8 cellular contexts compared by ENCODE assay signal in genomic region chr10:21517134-21517982, GRCh38.
A peak's percentile ranks its signal among the peaks of the same experiment; 100 is the strongest.
DNase-seq lines count a peak whose midpoint lies in the region; ATAC-seq lines count a peak whose summit lies in the region.

No MANE protein-coding gene starts in this region.

- H3K9ac ChIP-seq in BLaER1 treated with 17β-estradiol and CSF1 and Interleukin-3, amounts not matched to agents 10 nM and 100 nM = peak overlapping the region in 2 of 11 experiments; percentile 11 to 27; a peak in 2 of 22 replicates

- H4K20me1 ChIP-seq in BLaER1 treated with 17β-estradiol and CSF1 and Interleukin-3, amounts not matched to agents 10 nM and 100 nM = peaks cover 0 to 89% (median 62%) of the 10 kb centered on the region in 11 experiments; a peak in 19 of 22 replicates

- no peak overlapping the region for H3K27ac ChIP-seq in BLaER1 treated with 17β-estradiol and CSF1 and Interleukin-3, amounts not matched to agents 10 nM and 100 nM
- H3K27ac ChIP-seq in layer of hippocampus (ENCODE audit: low read depth, low read length) = peak overlapping the region; percentile 68

- ATAC-seq in GM18519 (IDR thresholded peaks at IDR 0.05; ENCODE audit: low FRiP score, unreplicated experiment) (peak; percentile 34), HG03025 (IDR thresholded peaks at IDR 0.05; ENCODE audit: low FRiP score, unreplicated experiment) (peak; percentile 54)
- ATAC-seq in central memory CD8-positive, alpha-beta T cell (replicated peaks; ENCODE audit: extremely low read depth, poor library complexity, severe bottlenecking) = peak; percentile 24
- ATAC-seq in stimulated activated memory B cell treated with anti-CD40 and anti-IgM and Interleukin-4, amounts not matched to agents 10 μg/mL and 1 μg/mL and 100 μg/mL, for 72 hours = peak; percentile 61

- no peak overlapping the region for H3K27ac Mint-ChIP-seq in central memory CD8-positive, alpha-beta T cell (ENCODE audit: low read depth)
- no peak overlapping the region for H3K27ac Mint-ChIP-seq in stimulated activated memory B cell treated with anti-CD40 and anti-IgM and Interleukin-4, amounts not matched to agents 10 μg/mL and 1 μg/mL and 100 μg/mL, for 72 hours

- peaks cover 4 to 13% (median 10%) of the 10 kb centered on the region in 10 experiments; a peak in 11 of 20 replicates for H3K4me1 ChIP-seq in BLaER1 treated with 17β-estradiol and CSF1 and Interleukin-3, amounts not matched to agents 10 nM and 100 nM

- DNase-seq in RKO (ENCODE audit: low spot score) = peak; percentile 81
- no peak for DNase-seq in central memory CD8-positive, alpha-beta T cell (ENCODE audit: low spot score in 2 of 2)
- no peak for DNase-seq in dedifferentiated amniotic fluid mesenchymal stem cell (ENCODE audit: extremely low spot score)

- peak overlapping the region; percentile 61 to 94 (median 85) for H3K4me2 ChIP-seq in BLaER1 treated with 17β-estradiol and CSF1 and Interleukin-3, amounts not matched to agents 10 nM and 100 nM

- peaks cover 85% of the 10 kb centered on the region for H3K27me3 Mint-ChIP-seq in central memory CD8-positive, alpha-beta T cell
- H3K27me3 Mint-ChIP-seq in stimulated activated memory B cell treated with anti-CD40 and anti-IgM and Interleukin-4, amounts not matched to agents 10 μg/mL and 1 μg/mL and 100 μg/mL, for 72 hours = peaks cover 86% of the 10 kb centered on the region

- peaks cover 17% of the 10 kb centered on the region for H3K36me3 Mint-ChIP-seq in central memory CD8-positive, alpha-beta T cell (ENCODE audit: insufficient read depth)
- no peaks in the 10 kb centered on the region for H3K36me3 Mint-ChIP-seq in stimulated activated memory B cell treated with anti-CD40 and anti-IgM and Interleukin-4, amounts not matched to agents 10 μg/mL and 1 μg/mL and 100 μg/mL, for 72 hours

- peaks cover 31% of the 10 kb centered on the region for H3K4me1 Mint-ChIP-seq in central memory CD8-positive, alpha-beta T cell
- H3K4me1 Mint-ChIP-seq in stimulated activated memory B cell treated with anti-CD40 and anti-IgM and Interleukin-4, amounts not matched to agents 10 μg/mL and 1 μg/mL and 100 μg/mL, for 72 hours = peaks cover 33% of the 10 kb centered on the region

- H3K9me3 Mint-ChIP-seq in central memory CD8-positive, alpha-beta T cell = no peaks in the 10 kb centered on the region
- no peaks in the 10 kb centered on the region for H3K9me3 Mint-ChIP-seq in stimulated activated memory B cell treated with anti-CD40 and anti-IgM and Interleukin-4, amounts not matched to agents 10 μg/mL and 1 μg/mL and 100 μg/mL, for 72 hours

- H3K27me3 ChIP-seq in BLaER1 treated with 17β-estradiol and CSF1 and Interleukin-3, amounts not matched to agents 10 nM and 100 nM = peaks cover 99 to 100% (median 99%) of the 10 kb centered on the region in 11 experiments
- no peaks in the 10 kb centered on the region for H3K27me3 ChIP-seq in layer of hippocampus (ENCODE audit: control insufficient read depth, insufficient read depth, low read length)

- H3K4me3 Mint-ChIP-seq in central memory CD8-positive, alpha-beta T cell = peak overlapping the region; percentile 78
- H3K4me3 Mint-ChIP-seq in stimulated activated memory B cell treated with anti-CD40 and anti-IgM and Interleukin-4, amounts not matched to agents 10 μg/mL and 1 μg/mL and 100 μg/mL, for 72 hours = peak overlapping the region; percentile 80

- no peaks in the 10 kb centered on the region for H3K36me3 ChIP-seq in BLaER1 treated with 17β-estradiol and CSF1 and Interleukin-3, amounts not matched to agents 10 nM and 100 nM

- peak overlapping the region; percentile 21 to 68 (median 54) for H3K4me3 ChIP-seq in BLaER1 treated with 17β-estradiol and CSF1 and Interleukin-3, amounts not matched to agents 10 nM and 100 nM

- H3K9me3 ChIP-seq in BLaER1 treated with 17β-estradiol and CSF1 and Interleukin-3, amounts not matched to agents 10 nM and 100 nM (replicated peaks in 1 of 11) = no peaks in the 10 kb centered on the region
